Comparison of ENCODE assay signal across 17 cellular contexts in genomic region chr12:99271071-99271470, GRCh38.
"Had no signal": no experiment of that assay in that cellular context is flagged by ENCODE, and none has a peak within 500 bp of the region (broad histone marks: within the 10 kb centered on the region; RNA-seq: fewer than 3 reads in every experiment).

No MANE protein-coding gene starts in this region.

- H3K4me1 Mint-ChIP-seq: natural killer cell; stimulated activated naive B cell treated with anti-CD40 and anti-IgM and Interleukin-4, amounts not matched to agents 10 μg/mL and 1 μg/mL and 100 μg/mL, for 72 hours had no signal

- H3K27ac Mint-ChIP-seq: dendritic cell treated with granulocyte-macrophage colony-stimulating factor and Interleukin-4, amounts not matched to agents 40 ng/mL and 50 ng/mL, for 4 days; effector memory CD8-positive, alpha-beta T cell; natural killer cell; progenitor cell of endocrine pancreas; stimulated activated naive B cell treated with anti-CD40 and anti-IgM and Interleukin-4, amounts not matched to agents 10 μg/mL and 1 μg/mL and 100 μg/mL, for 72 hours had no signal

- H3K4me3 Mint-ChIP-seq: dendritic cell treated with granulocyte-macrophage colony-stimulating factor and Interleukin-4, amounts not matched to agents 40 ng/mL and 50 ng/mL, for 4 days; effector memory CD8-positive, alpha-beta T cell; natural killer cell; stimulated activated naive B cell treated with anti-CD40 and anti-IgM and Interleukin-4, amounts not matched to agents 10 μg/mL and 1 μg/mL and 100 μg/mL, for 72 hours had no signal

- H3K4me3 ChIP-seq: adrenal gland, body of pancreas, right lobe of liver, spleen, tibial nerve had no signal

- H3K9me3 ChIP-seq: adrenal gland, body of pancreas, right lobe of liver had no signal

- H3K27me3 ChIP-seq: adrenal gland, body of pancreas, right lobe of liver, spleen, tibial nerve had no signal

- H3K4me1 ChIP-seq: adrenal gland, body of pancreas, right lobe of liver, spleen, tibial nerve had no signal

- ATAC-seq: body of pancreas; effector memory CD8-positive, alpha-beta T cell; left colon; natural killer cell; right lobe of liver; stimulated activated naive B cell treated with anti-CD40 and anti-IgM and Interleukin-4, amounts not matched to agents 10 μg/mL and 1 μg/mL and 100 μg/mL, for 72 hours had no signal

- DNase-seq: activated CD4-positive, alpha-beta T cell treated with anti-CD3 and anti-CD28 coated beads, Interleukin-2, amount 50 U/mL, for 1 hour; activated CD4-positive, CD25-positive, alpha-beta regulatory T cell; activated naive CD4-positive, alpha-beta T cell treated with anti-CD3 and anti-CD28 coated beads, Interleukin-2, amount 50 U/mL, for 16 hours; adrenal gland; body of pancreas; effector memory CD8-positive, alpha-beta T cell; glutamatergic neuron; left colon; natural killer cell; right lobe of liver; spleen; stimulated activated CD4-positive, alpha-beta T cell treated with anti-CD3 and anti-CD28 coated beads, Interleukin-2, amount 100 ng/mL, for 24 hours; stimulated activated naive B cell treated with anti-CD40 and anti-IgM and Interleukin-4, amounts not matched to agents 10 μg/mL and 1 μg/mL and 100 μg/mL, for 72 hours; T-helper 1 cell had no signal

- H3K36me3 Mint-ChIP-seq: natural killer cell; stimulated activated naive B cell treated with anti-CD40 and anti-IgM and Interleukin-4, amounts not matched to agents 10 μg/mL and 1 μg/mL and 100 μg/mL, for 72 hours had no signal

- H3K36me3 ChIP-seq: adrenal gland, right lobe of liver, spleen, tibial nerve had no signal

- H3K27ac ChIP-seq: adrenal gland, body of pancreas, right lobe of liver, spleen, tibial nerve had no signal

- H3K27me3 Mint-ChIP-seq: dendritic cell treated with granulocyte-macrophage colony-stimulating factor and Interleukin-4, amounts not matched to agents 40 ng/mL and 50 ng/mL, for 4 days; effector memory CD8-positive, alpha-beta T cell; progenitor cell of endocrine pancreas; stimulated activated naive B cell treated with anti-CD40 and anti-IgM and Interleukin-4, amounts not matched to agents 10 μg/mL and 1 μg/mL and 100 μg/mL, for 72 hours had no signal
